ENCODE assay signal across 23 cellular contexts in genomic region chr1:4482526-4482925, GRCh38.
"Had no signal": no experiment of that assay in that cellular context is flagged by ENCODE, and none has a peak within 500 bp of the region (broad histone marks: within the 10 kb centered on the region; RNA-seq: fewer than 3 reads in every experiment).

No MANE protein-coding gene starts in this region.

- H3K4me3 Mint-ChIP-seq: immature natural killer cell; natural killer cell; neural crest cell; stimulated activated memory B cell treated with anti-CD40 and anti-IgM and Interleukin-4, amounts not matched to agents 10 μg/mL and 1 μg/mL and 100 μg/mL, for 72 hours had no signal

- H3K27ac ChIP-seq: left ventricle myocardium inferior, lower lobe of right lung, parathyroid adenoma, prostate gland, right atrium auricular region, skin epidermis, spleen, thoracic aorta, tibial nerve, vagina had no signal

- H3K27ac Mint-ChIP-seq: immature natural killer cell; natural killer cell; stimulated activated memory B cell treated with anti-CD40 and anti-IgM and Interleukin-4, amounts not matched to agents 10 μg/mL and 1 μg/mL and 100 μg/mL, for 72 hours had no signal

- H3K4me1 Mint-ChIP-seq: immature natural killer cell; natural killer cell; stimulated activated memory B cell treated with anti-CD40 and anti-IgM and Interleukin-4, amounts not matched to agents 10 μg/mL and 1 μg/mL and 100 μg/mL, for 72 hours had no signal

- H3K9ac ChIP-seq: parathyroid adenoma had no signal

- H3K4me3 ChIP-seq: dorsolateral prefrontal cortex, left ventricle myocardium inferior, lower lobe of right lung, prostate gland, right atrium auricular region, skin epidermis, spleen, thoracic aorta, tibial nerve, vagina had no signal

- H3K9me3 ChIP-seq: lower lobe of right lung, prostate gland, right atrium auricular region, thoracic aorta, vagina had no signal

- H3K9me3 Mint-ChIP-seq: natural killer cell, neural crest cell had no signal

- H3K27me3 ChIP-seq: right atrium auricular region, tibial nerve, vagina had no signal

- ATAC-seq: left colon; lower lobe of right lung; natural killer cell; stimulated activated memory B cell treated with anti-CD40 and anti-IgM and Interleukin-4, amounts not matched to agents 10 μg/mL and 1 μg/mL and 100 μg/mL, for 72 hours; stimulated activated naive CD8-positive, alpha-beta T cell treated with anti-CD3 and anti-CD28 coated beads, Interleukin-15, Interleukin-2, amounts not matched to agents 100 U/mL and 50 U/mL, for 24 hours had no signal

- H2AFZ ChIP-seq: parathyroid adenoma had no signal

- H3K36me3 Mint-ChIP-seq: immature natural killer cell; natural killer cell; stimulated activated memory B cell treated with anti-CD40 and anti-IgM and Interleukin-4, amounts not matched to agents 10 μg/mL and 1 μg/mL and 100 μg/mL, for 72 hours had no signal

- DNase-seq: dorsolateral prefrontal cortex; effector CD4-positive, alpha-beta T cell; hypothalamus; immature natural killer cell; islet precursor cell; kidney glomerular epithelial cell; left colon; left ventricle myocardium inferior; lower lobe of right lung; natural killer cell; spleen; stimulated activated CD4-positive, alpha-beta T cell treated with anti-CD3 and anti-CD28 coated beads, Interleukin-4, amount 100 ng/mL, for 4 hours; stimulated activated naive CD8-positive, alpha-beta T cell treated with anti-CD3 and anti-CD28 coated beads, Interleukin-15, Interleukin-2, amounts not matched to agents 100 U/mL and 50 U/mL, for 24 hours; substantia nigra had no signal

- H3K36me3 ChIP-seq: left ventricle myocardium inferior, lower lobe of right lung, prostate gland, right atrium auricular region, spleen, thoracic aorta, tibial nerve, vagina had no signal

- H3K4me1 ChIP-seq: left ventricle myocardium inferior, lower lobe of right lung, parathyroid adenoma, prostate gland, right atrium auricular region, spleen, tibial nerve, vagina had no signal
